ENCODE assay signal across 19 cellular contexts in genomic region chr7:3560495-3560894, GRCh38.
DNase-seq lines count a peak whose midpoint lies in the region; ATAC-seq and TF ChIP-seq lines count a peak whose summit lies in the region.
"Had no signal": no experiment of that assay in that cellular context is flagged by ENCODE, and none has a peak within 500 bp of the region (broad histone marks: within the 10 kb centered on the region; RNA-seq: fewer than 3 reads in every experiment).

No MANE protein-coding gene starts in this region.

- H4K91ac ChIP-seq in trophoblast cell (ENCODE audit: low read depth, low read length), result no peak overlapping the region

- WGBS in hepatocyte (ENCODE audit: low lambda C conversion rate, missing lambda C conversion rate), result 91% methylated on average over 6 of the region's 6 CpGs
- no CpG with 5 or more reads among the region's 6 CpGs for WGBS in trophoblast cell (ENCODE audit: extremely low coverage, insufficient coverage, insufficient read length)

- peak overlapping the region; percentile 60 for H2BK120ac ChIP-seq in trophoblast cell (ENCODE audit: insufficient read depth, low read length, poor library complexity)

- no peak overlapping the region for H4K8ac ChIP-seq in trophoblast cell (ENCODE audit: low read depth, low read length)

- POLR2A ChIA-PET in Caco-2 (lab: Charles Lee), result no interaction called here

- H3K4ac ChIP-seq in trophoblast cell (ENCODE audit: low read depth, low read length), result peak overlapping the region; percentile 27

- peak overlapping the region; percentile 2 for H4K12ac ChIP-seq in trophoblast cell (ENCODE audit: low read depth, low read length)

- peaks cover 3% of the 10 kb centered on the region for H3K79me1 ChIP-seq in trophoblast cell (ENCODE audit: low read length)

- peak overlapping the region; percentile 87 for H3K27ac Mint-ChIP-seq in Caco-2 (ENCODE audit: unreplicated experiment)
- H3K27ac Mint-ChIP-seq: CD4-positive, alpha-beta T cell; HFFc6 had no signal

- no peak overlapping the region for H3K4me3 Mint-ChIP-seq in Caco-2 (ENCODE audit: unreplicated experiment)
- H3K4me3 Mint-ChIP-seq: CD4-positive, alpha-beta T cell; HFFc6 had no signal

- ATAC-seq in HG02973 (IDR thresholded peaks at IDR 0.05; ENCODE audit: unreplicated experiment), result no peak
- ATAC-seq: GM12878, HCT116, HepG2 had no signal

- peak overlapping the region; percentile 6 for H2BK12ac ChIP-seq in trophoblast cell (ENCODE audit: low read length)

- peak overlapping the region; percentile 14 for H3K18ac ChIP-seq in trophoblast cell (ENCODE audit: low read length)

- H4K20me1 ChIP-seq in hepatocyte (ENCODE audit: insufficient read depth, poor library complexity, severe bottlenecking), result no peaks in the 10 kb centered on the region
- H4K20me1 ChIP-seq in osteoblast (ENCODE audit: insufficient read depth, low read length), result no peaks in the 10 kb centered on the region

- CTCF ChIA-PET in Caco-2 (lab: Charles Lee), result no interaction called here

- H3K14ac ChIP-seq in trophoblast cell (ENCODE audit: low read length), result no peak overlapping the region

- no peak overlapping the region for H3K23ac ChIP-seq in trophoblast cell (ENCODE audit: low read length)

- TF ChIP-seq CTCF in Caco-2 (IDR thresholded peaks at IDR 0.05; ENCODE audit: insufficient read depth in 1 of 2, low read depth in 1 of 2, low read length in 1 of 2, severe bottlenecking in 1 of 2, unreplicated experiment in 1 of 2) (no peak), hepatocyte (IDR thresholded peaks at IDR 0.05; ENCODE audit: poor library complexity) (no peak), osteoblast (IDR thresholded peaks at IDR 0.05; ENCODE audit: extremely low read depth, low read depth, low read length) (no peak)

- H3K27me3 Mint-ChIP-seq in Caco-2 (ENCODE audit: insufficient read depth, unreplicated experiment), result no peaks in the 10 kb centered on the region
- H3K27me3 Mint-ChIP-seq: CD4-positive, alpha-beta T cell had no signal

- H3K4me2 ChIP-seq in hepatocyte, result no peak overlapping the region
- H3K4me2 ChIP-seq in trophoblast cell (ENCODE audit: low read length), result no peak overlapping the region
- H3K4me2 ChIP-seq in osteoblast (ENCODE audit: insufficient read depth, low read length), result no peak overlapping the region

- H3K9me3 ChIP-seq in Caco-2 (peaks cover 28% of the 10 kb centered on the region; the same call in 1 of the 2 replicates), hepatocyte (ENCODE audit: low read depth) (no peaks in the 10 kb centered on the region), trophoblast cell (ENCODE audit: insufficient read depth, low read depth, low read length) (peaks cover 2% of the 10 kb centered on the region), osteoblast (ENCODE audit: low read depth, low read length) (no peaks in the 10 kb centered on the region)

- peak overlapping the region; percentile 9 for H2BK5ac ChIP-seq in trophoblast cell (ENCODE audit: low read depth, low read length, poor library complexity)

- H3K27ac ChIP-seq in hepatocyte, result peak overlapping the region; percentile 73
- peak overlapping the region; percentile 5 for H3K27ac ChIP-seq in trophoblast cell (ENCODE audit: low read depth, low read length)
- H3K27ac ChIP-seq in osteoblast (ENCODE audit: low read depth, low read length), result no peak overlapping the region
- H3K27ac ChIP-seq: C4-2B had no signal

- no peaks in the 10 kb centered on the region for H3K9me2 ChIP-seq in hepatocyte (replicated peaks; ENCODE audit: insufficient read depth)

- H2AK5ac ChIP-seq in trophoblast cell (ENCODE audit: low read length), result no peak overlapping the region

- BruUV-seq in Caco-2 (replicated peaks; lab: Mats Ljungman, UMichigan), result no TSS peak

- H3K4me3 ChIP-seq in Caco-2 (ENCODE audit: low read depth, low read length) (no peak overlapping the region), hepatocyte (no peak overlapping the region), trophoblast cell (ENCODE audit: low read depth, low read length) (no peak overlapping the region), osteoblast (ENCODE audit: insufficient read depth, low read length) (no peak overlapping the region)
- H3K4me3 ChIP-seq: GM12878 had no signal

- no peak overlapping the region for H3K9ac ChIP-seq in trophoblast cell (ENCODE audit: low read length)

- no peaks in the 10 kb centered on the region for H3K27me3 ChIP-seq in Caco-2 (replicated peaks; ENCODE audit: control insufficient read depth, insufficient read depth, low read length)
- H3K27me3 ChIP-seq in hepatocyte, result no peaks in the 10 kb centered on the region
- H3K27me3 ChIP-seq in trophoblast cell (ENCODE audit: insufficient read depth, low read length), result no peaks in the 10 kb centered on the region
- H3K27me3 ChIP-seq in osteoblast (ENCODE audit: insufficient read depth, low read length), result no peaks in the 10 kb centered on the region

- H3K79me2 ChIP-seq in hepatocyte (no peaks in the 10 kb centered on the region), trophoblast cell (ENCODE audit: control insufficient read depth, insufficient read depth, low read length, poor library complexity) (no peaks in the 10 kb centered on the region), osteoblast (ENCODE audit: insufficient read depth, low read length) (no peaks in the 10 kb centered on the region)

- DNase-seq in Caco-2 (no peak), NCI-H69 (lab: John Stamatoyannopoulos, UW) (peak; percentile 47), hepatocyte (ENCODE audit: low spot score) (no peak), trophoblast cell (no peak), osteoblast (ENCODE audit: insufficient read length, low spot score, missing footprints) (no peak), HuH-7.5 (ENCODE audit: low spot score) (no peak)
- DNase-seq: AML-193; CD4-positive, alpha-beta T cell; DMS53; DND-41; EL; GOT3; H7; HFFc6 had no signal

- H3K4me1 ChIP-seq in Caco-2 (peaks cover 43% of the 10 kb centered on the region), hepatocyte (ENCODE audit: insufficient read depth) (peaks cover 18% of the 10 kb centered on the region), trophoblast cell (ENCODE audit: control insufficient read depth in 1 of 2, insufficient read depth in 2 of 2, low read length in 2 of 2) (peaks cover 0 to 8% of the 10 kb centered on the region in 2 experiments), osteoblast (ENCODE audit: insufficient read depth, low read length) (no peaks in the 10 kb centered on the region)

- H3K4me1 Mint-ChIP-seq in Caco-2 (ENCODE audit: low read depth, unreplicated experiment), result peaks cover 21% of the 10 kb centered on the region

- intact Hi-C loops in Caco-2 (cut with micrococcal nuclease; ENCODE audit: unreplicated experiment), result no loop called here

- no peaks in the 10 kb centered on the region for H3K36me3 Mint-ChIP-seq in Caco-2 (ENCODE audit: insufficient read depth, unreplicated experiment)

- H3K9me3 Mint-ChIP-seq in Caco-2 (ENCODE audit: unreplicated experiment), result peaks cover 29% of the 10 kb centered on the region

- H3K36me3 ChIP-seq in Caco-2 (ENCODE audit: control insufficient read depth, insufficient read depth, low read length), result no peaks in the 10 kb centered on the region
- H3K36me3 ChIP-seq in hepatocyte (replicated peaks; ENCODE audit: insufficient read depth, low read depth), result no peaks in the 10 kb centered on the region
- H3K36me3 ChIP-seq in trophoblast cell (ENCODE audit: control insufficient read depth in 1 of 2, insufficient read depth in 2 of 2, low read length in 2 of 2), result peaks cover 0 to 2% of the 10 kb centered on the region in 2 experiments
- no peaks in the 10 kb centered on the region for H3K36me3 ChIP-seq in osteoblast (ENCODE audit: insufficient read depth, low read length)

- no peak overlapping the region for H2AFZ ChIP-seq in hepatocyte
- no peak overlapping the region for H2AFZ ChIP-seq in trophoblast cell (ENCODE audit: insufficient read depth, low read length, poor library complexity)
- H2AFZ ChIP-seq in osteoblast (ENCODE audit: low read length), result no peak overlapping the region
